In the genomic region with DNA sequence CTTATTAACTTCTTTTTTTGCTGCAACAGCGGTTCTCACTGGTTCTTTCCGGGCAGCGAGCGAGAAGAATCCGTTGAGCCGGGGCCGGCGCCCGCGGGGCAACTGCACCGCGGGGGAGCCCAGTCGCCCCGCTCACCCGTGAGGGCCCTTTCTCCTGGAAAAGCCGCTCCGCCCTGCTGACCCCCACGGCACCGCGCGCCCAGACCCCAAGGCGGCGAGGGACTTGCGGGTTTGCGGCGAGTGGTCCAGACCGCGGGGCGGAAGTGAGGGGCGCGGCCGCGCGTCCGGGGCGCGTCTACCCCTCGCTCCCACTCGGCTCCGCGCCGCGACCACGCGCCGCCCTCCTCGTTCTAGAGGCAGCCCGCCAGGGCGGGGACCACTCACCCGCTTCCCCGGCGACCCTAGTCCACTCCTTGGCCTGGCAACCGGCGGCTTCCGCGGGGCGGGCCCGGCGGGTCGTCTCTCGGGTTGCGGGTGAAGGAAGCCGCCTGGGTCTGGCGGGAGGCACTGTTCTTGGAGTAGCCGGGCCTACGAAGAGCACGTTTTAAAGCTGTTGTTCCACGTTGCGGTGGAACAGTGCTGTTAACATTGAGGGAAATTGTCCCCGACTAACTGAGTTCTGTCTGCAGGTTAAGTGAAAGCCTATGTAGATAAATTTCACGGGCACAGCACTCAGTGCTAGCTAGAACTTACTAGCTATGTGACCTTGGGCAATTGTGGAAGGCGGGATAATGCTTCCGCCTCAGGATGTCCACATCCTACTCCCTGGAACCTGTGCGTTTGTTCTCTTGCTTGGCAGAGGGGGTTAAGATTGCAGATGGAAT, we compare ENCODE assay signal across 8 cellular contexts. TPM values are rescaled to one million over a fixed set of nuclear protein-coding genes. Genes with fewer than 3 reads are reported as not detected.
DNase-seq lines count a peak whose midpoint lies in the region; ATAC-seq and TF ChIP-seq lines count a peak whose summit lies in the region.

A gene with protein sequence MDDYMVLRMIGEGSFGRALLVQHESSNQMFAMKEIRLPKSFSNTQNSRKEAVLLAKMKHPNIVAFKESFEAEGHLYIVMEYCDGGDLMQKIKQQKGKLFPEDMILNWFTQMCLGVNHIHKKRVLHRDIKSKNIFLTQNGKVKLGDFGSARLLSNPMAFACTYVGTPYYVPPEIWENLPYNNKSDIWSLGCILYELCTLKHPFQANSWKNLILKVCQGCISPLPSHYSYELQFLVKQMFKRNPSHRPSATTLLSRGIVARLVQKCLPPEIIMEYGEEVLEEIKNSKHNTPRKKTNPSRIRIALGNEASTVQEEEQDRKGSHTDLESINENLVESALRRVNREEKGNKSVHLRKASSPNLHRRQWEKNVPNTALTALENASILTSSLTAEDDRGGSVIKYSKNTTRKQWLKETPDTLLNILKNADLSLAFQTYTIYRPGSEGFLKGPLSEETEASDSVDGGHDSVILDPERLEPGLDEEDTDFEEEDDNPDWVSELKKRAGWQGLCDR (minus strand): TSS at position 439 of the 824 bp plus-strand sequence. CDS start 3,406 bp downstream, outside the sequence.

- TF ChIP-seq CTCF in AG10803 (conservative IDR thresholded peaks at IDR 0.05; ENCODE audit: low read length) (no peak), lung (IDR thresholded peaks at IDR 0.05; ENCODE audit: control extremely low read depth, extremely low read depth) (no peak)

- in situ Hi-C loops in GM18951 (cut with MboI; ENCODE audit: low sequenced_read_pairs, unreplicated experiment), result no loop called here

- H3K27me3 Mint-ChIP-seq in activated CD8-positive, alpha-beta T cell treated with anti-CD3 and anti-CD28 coated beads, Interleukin-2, amount 10 ng/mL, durations not matched to agents 7 days and 5 days (ENCODE audit: low read depth), result peaks cover 29% of the 10 kb centered on the region
- H3K27me3 Mint-ChIP-seq in effector memory CD8-positive, alpha-beta T cell, result no peaks in the 10 kb centered on the region

- POLR2A ChIA-PET in activated CD8-positive, alpha-beta T cell treated with anti-CD3 and anti-CD28 coated beads, Interleukin-2, amount 10 ng/mL, durations not matched to agents 7 days and 5 days (lab: Charles Lee), result interaction anchor here (1.2 to 1.3 kb wide), 2 partner anchors 35 to 147 kb away, joined by 4 to 5 read pairs; a partner anchor contains a TSS

- no peaks in the 10 kb centered on the region for H3K9me3 ChIP-seq in lung (ENCODE audit: control insufficient read depth in 2 of 2, insufficient read depth in 1 of 2, low read length in 1 of 2)

- H3K9me3 Mint-ChIP-seq in activated CD8-positive, alpha-beta T cell treated with anti-CD3 and anti-CD28 coated beads, Interleukin-2, amount 10 ng/mL, durations not matched to agents 7 days and 5 days (ENCODE audit: insufficient read depth), result no peaks in the 10 kb centered on the region
- no peaks in the 10 kb centered on the region for H3K9me3 Mint-ChIP-seq in effector memory CD8-positive, alpha-beta T cell

- peak; percentile 65 for ATAC-seq in HG03139 (IDR thresholded peaks at IDR 0.05; ENCODE audit: unreplicated experiment)
- ATAC-seq in activated CD8-positive, alpha-beta T cell treated with anti-CD3 and anti-CD28 coated beads, Interleukin-2, amount 10 ng/mL, durations not matched to agents 7 days and 5 days, result peak; percentile 86
- ATAC-seq in effector memory CD8-positive, alpha-beta T cell (replicated peaks), result peak; percentile 88
- ATAC-seq in lung (ENCODE audit: insufficient read depth, low FRiP score), result peak; percentile 89

- H3K4me1 Mint-ChIP-seq in activated CD8-positive, alpha-beta T cell treated with anti-CD3 and anti-CD28 coated beads, Interleukin-2, amount 10 ng/mL, durations not matched to agents 7 days and 5 days (ENCODE audit: low read depth), result peaks cover 30% of the 10 kb centered on the region
- H3K4me1 Mint-ChIP-seq in effector memory CD8-positive, alpha-beta T cell (ENCODE audit: low read depth in 2 of 2), result peaks cover 18 to 28% of the 10 kb centered on the region in 2 donors

- peak within 1 kb of the TSS; percentile 77 for H3K4me3 Mint-ChIP-seq in activated CD8-positive, alpha-beta T cell treated with anti-CD3 and anti-CD28 coated beads, Interleukin-2, amount 10 ng/mL, durations not matched to agents 7 days and 5 days
- H3K4me3 Mint-ChIP-seq in effector memory CD8-positive, alpha-beta T cell, result peak within 1 kb of the TSS; percentile 81 to 83

- H3K36me3 ChIP-seq in lung (ENCODE audit: control insufficient read depth in 2 of 2, insufficient read depth in 2 of 2, low read length in 2 of 2), result no peaks in the 10 kb centered on the region

- H3K4me1 ChIP-seq in lung (ENCODE audit: control insufficient read depth in 2 of 2, insufficient read depth in 2 of 2, low read length in 2 of 2), result peaks cover 9 to 10% of the 10 kb centered on the region in 2 donors

- 2 to 3% methylated on average over 69 to 74 of the region's 74 CpGs for WGBS in lung, 2 donors

- CTCF ChIA-PET in activated CD8-positive, alpha-beta T cell treated with anti-CD3 and anti-CD28 coated beads, Interleukin-2, amount 10 ng/mL, durations not matched to agents 7 days and 5 days (lab: Charles Lee), result interaction anchor here (2.1 kb wide), 1 partner anchor 35 kb away, joined by 5 read pairs; no protein-coding TSS in a partner anchor

- TF ChIP-seq POLR2A in GM18951 (IDR thresholded peaks at IDR 0.05; ENCODE audit: extremely low read depth, insufficient read depth, insufficient read length), result peak; percentile 25

- peak within 1 kb of the TSS; percentile 58 for H3K27ac Mint-ChIP-seq in activated CD8-positive, alpha-beta T cell treated with anti-CD3 and anti-CD28 coated beads, Interleukin-2, amount 10 ng/mL, durations not matched to agents 7 days and 5 days
- peak within 1 kb of the TSS; percentile 90 to 91 for H3K27ac Mint-ChIP-seq in effector memory CD8-positive, alpha-beta T cell

- H3K36me3 Mint-ChIP-seq in activated CD8-positive, alpha-beta T cell treated with anti-CD3 and anti-CD28 coated beads, Interleukin-2, amount 10 ng/mL, durations not matched to agents 7 days and 5 days (ENCODE audit: low read depth), result peaks cover 5% of the 10 kb centered on the region
- no peaks in the 10 kb centered on the region for H3K36me3 Mint-ChIP-seq in effector memory CD8-positive, alpha-beta T cell (ENCODE audit: insufficient read depth)

- no peaks in the 10 kb centered on the region for H3K27me3 ChIP-seq in lung (ENCODE audit: control insufficient read depth, insufficient read depth)

- H3K27ac ChIP-seq in lung (ENCODE audit: low read depth in 1 of 2, low read length in 1 of 2), result peak within 1 kb of the TSS; percentile 80 to 87

- H3K4me3 ChIP-seq in AG10803 (ENCODE audit: low read length) (peak within 1 kb of the TSS; percentile 75), lung (peak within 1 kb of the TSS; percentile 74)

- peak; percentile 67 for DNase-seq in AG10803 (ENCODE audit: low read depth)
- DNase-seq in NCI-H526 treated with DMSO at 0.1 percent for 48 hours (lab: John Stamatoyannopoulos, UW), result peak; percentile 61
- DNase-seq in activated CD8-positive, alpha-beta T cell treated with anti-CD3 and anti-CD28 coated beads, Interleukin-2, amount 10 ng/mL, durations not matched to agents 7 days and 5 days, result peak; percentile 56
- peak; percentile 33 to 48 (median 47) for DNase-seq in effector memory CD8-positive, alpha-beta T cell
- DNase-seq in lung (ENCODE audit: low spot score), result peak; percentile 69
- peak; percentile 17 to 42 (median 31) for DNase-seq in stimulated activated CD4-positive, alpha-beta T cell treated with anti-CD3 and anti-CD28 coated beads, TNF-alpha, amount 100 ng/mL, for 24 hours (ENCODE audit: low read depth in 3 of 3)

RNA-seq across cellular contexts. Expression of the gene that starts here (rescaled TPM):
- 1 to 10 TPM in 1 of 2 experiments, under 1 TPM in 1; 0.39 to 2.5 TPM for total RNA-seq in activated CD8-positive, alpha-beta T cell treated with anti-CD3 and anti-CD28 coated beads, Interleukin-2, amount 10 ng/mL, durations not matched to agents 7 days and 5 days
- total RNA-seq in lung, result 10 to 100 TPM; 14.2 to 30.9 TPM
- 10 to 100 TPM in 1 of 2 donors, 1 to 10 TPM in 1; 6.0 to 25.7 TPM for polyA plus RNA-seq in lung

Comparison
In these comparisons a context has a peak if more than half of its experiments do, and no peak if none do; other contexts are left out.
1. Peak in every context shown above with its lines: DNase-seq, ATAC-seq, H3K4me3 ChIP-seq and H3K27ac ChIP-seq.
2. RNA of the gene that starts here (total RNA-seq): 14.2 to 30.9 TPM in lung; 0.39 to 2.5 TPM in activated CD8-positive, alpha-beta T cell treated with anti-CD3 and anti-CD28 coated beads, Interleukin-2, amount 10 ng/mL, durations not matched to agents 7 days and 5 days; every median in the first group is over 4 times any median in the second.